ENCODE assay signal across 9 cellular contexts in genomic region chr19:6464070-6464873, GRCh38. TPM values are rescaled to one million over a fixed set of nuclear protein-coding genes. Genes with fewer than 3 reads are reported as not detected.
A peak's percentile ranks its signal among the peaks of the same experiment; 100 is the strongest.
DNase-seq lines count a peak whose midpoint lies in the region; ATAC-seq, FAIRE-seq and TF ChIP-seq lines count a peak whose summit lies in the region.
"Had no signal": no experiment of that assay in that cellular context is flagged by ENCODE, and none has a peak within 500 bp of the region (broad histone marks: within the 10 kb centered on the region; RNA-seq: fewer than 3 reads in every experiment).

CRB3 (plus strand) TSS chr19:6464271; CDS start chr19:6464702, 431 bp downstream.

- H3K9me3 Mint-ChIP-seq in activated T-cell treated with anti-CD3 and anti-CD28 coated beads, Interleukin-2, amount 50 U/mL, for 4 hours = no peaks in the 10 kb centered on the region

- TF ChIP-seq EP300 in SK-N-SH (IDR thresholded peaks at IDR 0.05; ENCODE audit: borderline replicate concordance in 1 of 2, low read depth in 1 of 2, low read length in 1 of 2) = no peak

- no peak for DNase-seq in SK-N-SH
- DNase-seq in activated T-cell treated with anti-CD3 and anti-CD28 coated beads, Interleukin-2, amount 50 U/mL, for 4 hours = peak; percentile 59
- peak; percentile 90 for DNase-seq in left kidney (ENCODE audit: low read depth, low spot score)
- peak; percentile 96 for DNase-seq in thyroid gland
- no peak for DNase-seq in cerebellar cortex (ENCODE audit: low spot score)
- DNase-seq in MG63 = no peak
- no peak for DNase-seq in H54 (ENCODE audit: insufficient read length, low spot score)

- peak within 1 kb of the TSS; percentile 53 for H3K4me3 Mint-ChIP-seq in activated T-cell treated with anti-CD3 and anti-CD28 coated beads, Interleukin-2, amount 50 U/mL, for 4 hours

- no peaks in the 10 kb centered on the region for H4K20me1 ChIP-seq in SK-N-SH (ENCODE audit: insufficient read depth)

- no peak within 1 kb of the TSS for H3K4me2 ChIP-seq in SK-N-SH

- H3K27me3 ChIP-seq in SK-N-SH (ENCODE audit: insufficient read depth) (peaks cover 46% of the 10 kb centered on the region), thyroid gland (no peaks in the 10 kb centered on the region), MG63 (no peaks in the 10 kb centered on the region)

- H3K9me3 ChIP-seq in SK-N-SH (no peaks in the 10 kb centered on the region), thyroid gland (no peaks in the 10 kb centered on the region), MG63 (no peaks in the 10 kb centered on the region)

- TF ChIP-seq CTCF in SK-N-SH (IDR thresholded peaks at IDR 0.05) (no peak), thyroid gland (IDR thresholded peaks at IDR 0.05) (peak in 2 of 6 experiments; percentile 2 to 9)

- H3K27ac ChIP-seq in SK-N-SH (ENCODE audit: low read depth in 2 of 2, low read length in 1 of 2) (no peak within 1 kb of the TSS), thyroid gland (peak within 1 kb of the TSS in 1 of 3 donors; percentile 16)

- WGBS in SK-N-SH (ENCODE audit: low lambda C conversion rate) = 2% methylated on average over 16 of the region's 65 CpGs
- 2 to 3% methylated on average over 11 to 38 of the region's 65 CpGs for WGBS in thyroid gland, 2 donors

- POLR2A ChIA-PET in SK-N-SH (lab: Yijun Ruan, JAX) = no interaction called here

- no peaks in the 10 kb centered on the region for H3K9me2 ChIP-seq in SK-N-SH

- no peak within 1 kb of the TSS for H2AFZ ChIP-seq in SK-N-SH (ENCODE audit: low read depth)

- CTCF ChIA-PET in SK-N-SH (lab: Yijun Ruan, JAX) = interaction anchor here (1.1 to 1.2 kb wide), 2 partner anchors 52 to 239 kb away, joined by 3 to 4 read pairs; no protein-coding TSS in a partner anchor

- FAIRE-seq in H54 (lab: Jason Lieb, UNC) = no peak

- peak in 1 of 2 donors; percentile 72 for TF ChIP-seq POLR2A in thyroid gland (IDR thresholded peaks at IDR 0.05)
- TF ChIP-seq POLR2A in H54 (IDR thresholded peaks at IDR 0.05; ENCODE audit: low read depth, low read length) = no peak

- no peak for TF ChIP-seq RAD21 in SK-N-SH (IDR thresholded peaks at IDR 0.05; ENCODE audit: low read length)

- ATAC-seq in SK-N-SH treated with all-trans-retinoic acid at 6 μM for 48 hours = no peak
- ATAC-seq in activated T-cell treated with anti-CD3 and anti-CD28 coated beads, Interleukin-2, amount 50 U/mL, for 4 hours = no peak

- H3K36me3 ChIP-seq in SK-N-SH (replicated peaks in 1 of 2; ENCODE audit: control insufficient read depth in 1 of 2, insufficient read depth in 2 of 2, low read length in 1 of 2) (no peaks in the 10 kb centered on the region), thyroid gland (peaks cover 0 to 5% of the 10 kb centered on the region in 2 donors), MG63 (no peaks in the 10 kb centered on the region)

- H3K27me3 Mint-ChIP-seq in activated T-cell treated with anti-CD3 and anti-CD28 coated beads, Interleukin-2, amount 50 U/mL, for 4 hours (ENCODE audit: low read depth) = peaks cover 4% of the 10 kb centered on the region

- no peaks in the 10 kb centered on the region for H3K79me2 ChIP-seq in SK-N-SH (ENCODE audit: insufficient read depth)

- H3K4me1 ChIP-seq in SK-N-SH (ENCODE audit: control insufficient read depth in 1 of 2, insufficient read depth in 2 of 2, low read depth in 1 of 2, low read length in 1 of 2) (peaks cover 0 to 2% of the 10 kb centered on the region in 2 experiments; a peak in 1 of 4 replicates), thyroid gland (peaks cover 0 to 13% of the 10 kb centered on the region in 2 donors)

- peaks cover 20% of the 10 kb centered on the region for H3K4me1 Mint-ChIP-seq in activated T-cell treated with anti-CD3 and anti-CD28 coated beads, Interleukin-2, amount 50 U/mL, for 4 hours (ENCODE audit: low read depth)

- H3K9ac ChIP-seq in SK-N-SH = no peak within 1 kb of the TSS

- intact Hi-C loops in thyroid gland (cut with DNase I) = no loop called here

- H3K4me3 ChIP-seq in SK-N-SH (ENCODE audit: low read depth in 2 of 2, low read length in 1 of 2) (no peak within 1 kb of the TSS; a peak in 1 of 4 replicates), thyroid gland (replicated peaks in 1 of 3) (peak within 1 kb of the TSS; percentile 43 to 72 (median 46)), MG63 (no peak within 1 kb of the TSS)

- H3F3A ChIP-seq in SK-N-SH (replicated peaks; ENCODE audit: insufficient read depth) = no peaks in the 10 kb centered on the region

- peaks cover 6% of the 10 kb centered on the region for H3K36me3 Mint-ChIP-seq in activated T-cell treated with anti-CD3 and anti-CD28 coated beads, Interleukin-2, amount 50 U/mL, for 4 hours (ENCODE audit: insufficient read depth)

TF ChIP-seq in SK-N-SH, 30 proteins besides CTCF, POLR2A, EP300 and RAD21:
- TF ChIP-seq PBX3 (IDR thresholded peaks at IDR 0.05) (no peak), MEF2A (IDR thresholded peaks at IDR 0.05; ENCODE audit: borderline replicate concordance, low read depth) (no peak), POLR2AphosphoS5 (IDR thresholded peaks at IDR 0.05; ENCODE audit: low read depth, low read length) (no peak), USF1 (IDR thresholded peaks at IDR 0.05; ENCODE audit: borderline replicate concordance, low read depth) (peak; percentile 43; the same call in 1 of the 2 replicates)

TF ChIP-seq in SK-N-SH treated with all-trans-retinoic acid at 6 μM for 48 hours, 23 proteins besides CTCF, POLR2A, EP300 and RAD21:
- TF ChIP-seq TSHZ2 (CRISPR knock-in tag; IDR thresholded peaks at IDR 0.05) (no peak), ISL1 (CRISPR knock-in tag; IDR thresholded peaks at IDR 0.05) (no peak), ZNF565 (CRISPR knock-in tag; conservative IDR thresholded peaks at IDR 0.05; ENCODE audit: low read depth) (no peak), ZNF70 (CRISPR knock-in tag; IDR thresholded peaks at IDR 0.05) (no peak), PATZ1 (CRISPR knock-in tag; IDR thresholded peaks at IDR 0.05; ENCODE audit: borderline replicate concordance) (no peak)

RNA-seq across cellular contexts. Expression of gene CRB3, which starts in this region (rescaled TPM):
- not detected in 2 replicates for polyA plus RNA-seq in SK-N-SH (2012; rRNA removed)
- polyA plus RNA-seq in SK-N-SH (2012; cell fraction: cytosol; rRNA removed) = 0.01 TPM in 1 of 2 replicates, not detected in the other
- 0.06 TPM in 1 of 2 replicates, not detected in the other for polyA plus RNA-seq in SK-N-SH (2012; cell fraction: nucleus; rRNA removed)
- total RNA-seq in activated T-cell treated with anti-CD3 and anti-CD28 coated beads, Interleukin-2, amount 50 U/mL, for 4 hours = 1 to 10 TPM; 1.6 to 1.8 (median 1.8) TPM
- total RNA-seq in thyroid gland = 10 to 100 TPM; 21.0 to 65.2 (median 45.3) TPM
- not detected in 2 replicates for total RNA-seq in MG63 (2014; rRNA removed; shearing (Covaris generic); ENCODE audit: low replicate concordance)
- polyA plus RNA-seq: AG04450 had no signal

Comparison
In these comparisons a context has a peak if more than half of its experiments do, and no peak if none do; other contexts are left out.
1. RNA of gene CRB3 (total RNA-seq): 21.0 to 65.2 TPM in thyroid gland; 1.6 to 1.8 TPM in activated T-cell treated with anti-CD3 and anti-CD28 coated beads, Interleukin-2, amount 50 U/mL, for 4 hours and not detected in MG63; every median in the first group is over 4 times any median in the second.
2. DNase-seq: peak in activated T-cell treated with anti-CD3 and anti-CD28 coated beads, Interleukin-2, amount 50 U/mL, for 4 hours (single experiment), left kidney (single experiment) and thyroid gland (2 of 2); none in SK-N-SH (single experiment), cerebellar cortex (single experiment), MG63 (single experiment) and H54 (single experiment).
3. H3K4me3 ChIP-seq: peak in thyroid gland (3 of 3); none in SK-N-SH (0 of 2) and MG63 (single experiment).